ENCODE assay signal across 8 cellular contexts in the genomic region with DNA sequence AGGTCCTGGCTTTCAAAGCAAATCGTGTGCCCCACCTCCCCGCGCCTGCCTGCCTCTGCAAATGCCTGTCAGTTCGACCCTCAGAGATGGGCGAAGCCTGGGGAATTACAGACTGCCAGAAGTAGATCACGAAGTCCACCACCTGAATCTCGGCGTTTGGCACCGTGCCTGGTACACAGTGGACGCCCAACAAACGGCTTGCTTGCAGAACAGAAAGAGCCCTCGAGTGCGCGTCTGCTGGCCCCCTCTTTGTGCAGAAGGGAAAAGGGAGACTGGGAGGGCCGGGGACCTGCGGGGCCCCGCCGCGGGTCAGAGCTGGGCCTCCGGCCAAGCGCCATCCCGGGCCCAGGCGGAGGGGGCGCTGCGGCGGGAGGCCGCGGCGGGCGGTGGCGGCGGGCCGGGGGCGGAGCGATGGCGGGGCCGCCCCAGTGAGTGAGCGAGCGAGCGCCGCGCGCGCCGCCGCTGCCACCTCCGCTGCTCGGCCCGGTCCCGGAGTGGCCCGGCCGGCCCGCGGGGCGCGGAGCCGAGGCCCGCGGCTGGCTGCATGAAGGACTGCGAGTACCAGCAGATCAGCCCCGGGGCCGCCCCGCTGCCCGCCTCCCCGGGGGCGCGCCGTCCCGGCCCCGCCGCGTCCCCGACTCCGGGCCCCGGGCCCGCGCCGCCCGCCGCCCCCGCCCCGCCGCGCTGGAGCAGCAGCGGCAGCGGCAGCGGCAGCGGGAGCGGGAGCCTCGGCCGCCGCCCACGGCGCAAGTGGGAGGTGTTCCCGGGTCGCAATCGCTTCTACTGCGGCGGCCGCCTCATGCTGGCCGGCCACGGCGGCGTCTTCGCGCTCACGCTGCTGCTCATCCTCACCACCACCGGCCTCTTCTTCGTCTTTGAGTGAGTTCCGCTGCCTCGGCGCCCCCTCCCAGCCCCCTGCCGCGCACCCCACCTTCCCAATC. TPM values are rescaled to one million over a fixed set of nuclear protein-coding genes. Genes with fewer than 3 reads are reported as not detected.
DNase-seq lines count a peak whose midpoint lies in the region; ATAC-seq and TF ChIP-seq lines count a peak whose summit lies in the region.

A gene with protein sequence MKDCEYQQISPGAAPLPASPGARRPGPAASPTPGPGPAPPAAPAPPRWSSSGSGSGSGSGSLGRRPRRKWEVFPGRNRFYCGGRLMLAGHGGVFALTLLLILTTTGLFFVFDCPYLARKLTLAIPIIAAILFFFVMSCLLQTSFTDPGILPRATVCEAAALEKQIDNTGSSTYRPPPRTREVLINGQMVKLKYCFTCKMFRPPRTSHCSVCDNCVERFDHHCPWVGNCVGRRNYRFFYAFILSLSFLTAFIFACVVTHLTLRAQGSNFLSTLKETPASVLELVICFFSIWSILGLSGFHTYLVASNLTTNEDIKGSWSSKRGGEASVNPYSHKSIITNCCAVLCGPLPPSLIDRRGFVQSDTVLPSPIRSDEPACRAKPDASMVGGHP (plus strand): TSS at position 428 of the 941 bp plus-strand sequence. CDS start 117 bp downstream, at position 545.

- H3K36me3 ChIP-seq in lower lobe of right lung: peaks cover 3% of the 10 kb centered on the region

- CTCF ChIA-PET in activated CD4-positive, alpha-beta memory T cell treated with anti-CD3 and anti-CD28 coated beads for 36 hours (lab: Charles Lee): interaction anchor here (0.6 to 2.4 kb wide), 5 partner anchors 16 to 41 kb away, joined by 3 to 34 read pairs (median 4); no protein-coding TSS in a partner anchor

- peaks cover 41% of the 10 kb centered on the region for H3K4me1 Mint-ChIP-seq in activated CD4-positive, alpha-beta memory T cell treated with anti-CD3 and anti-CD28 coated beads for 36 hours (ENCODE audit: low read depth)

- H3K27ac Mint-ChIP-seq in activated CD4-positive, alpha-beta memory T cell treated with anti-CD3 and anti-CD28 coated beads for 36 hours: peak within 1 kb of the TSS; percentile 96

- intact Hi-C loops in activated CD4-positive, alpha-beta memory T cell treated with anti-CD3 and anti-CD28 coated beads for 36 hours (cut with micrococcal nuclease): loop anchor here (1.0 kb wide), 1 partner anchor 39 kb away; no protein-coding TSS in a partner anchor
- intact Hi-C loops in lower lobe of right lung (cut with DNase I): no loop called here

- peak within 1 kb of the TSS; percentile 67 for H3K4me3 ChIP-seq in lower lobe of right lung

- H3K27me3 ChIP-seq in lower lobe of right lung (ENCODE audit: low read depth): no peaks in the 10 kb centered on the region

- H3K9me3 ChIP-seq in lower lobe of right lung: no peaks in the 10 kb centered on the region

- DNase-seq in GM13977 (ENCODE audit: low spot score): peak; percentile 92
- DNase-seq in NCI-H345 treated with DMSO at 0.1 percent for 48 hours (lab: John Stamatoyannopoulos, UW; ENCODE audit: unreplicated experiment): peak; percentile 65
- peak; percentile 79 for DNase-seq in activated CD4-positive, alpha-beta memory T cell treated with anti-CD3 and anti-CD28 coated beads for 36 hours
- peak; percentile 56 for DNase-seq in effector CD4-positive, alpha-beta T cell
- peak; percentile 80 for DNase-seq in lower lobe of right lung
- peak; percentile 46 to 65 (median 49) for DNase-seq in stimulated activated CD4-positive, alpha-beta T cell treated with anti-CD3 and anti-CD28 coated beads, TNF-alpha, amount 100 ng/mL, for 24 hours (ENCODE audit: low read depth in 3 of 3)

- H3K36me3 Mint-ChIP-seq in activated CD4-positive, alpha-beta memory T cell treated with anti-CD3 and anti-CD28 coated beads for 36 hours: peaks cover 25% of the 10 kb centered on the region

- peak within 1 kb of the TSS; percentile 94 for H3K4me3 Mint-ChIP-seq in activated CD4-positive, alpha-beta memory T cell treated with anti-CD3 and anti-CD28 coated beads for 36 hours

- POLR2A ChIA-PET in activated CD4-positive, alpha-beta memory T cell treated with anti-CD3 and anti-CD28 coated beads for 36 hours (lab: Charles Lee): interaction anchor here (1.0 kb wide), 2 partner anchors 16 to 39 kb away, joined by 3 to 4 read pairs; no protein-coding TSS in a partner anchor

- H3K27ac ChIP-seq in 22Rv1 (peak within 1 kb of the TSS; percentile 71), lower lobe of right lung (peak within 1 kb of the TSS; percentile 85)

- no peaks in the 10 kb centered on the region for H3K9me3 Mint-ChIP-seq in activated CD4-positive, alpha-beta memory T cell treated with anti-CD3 and anti-CD28 coated beads for 36 hours

- peaks cover 43% of the 10 kb centered on the region for H3K4me1 ChIP-seq in lower lobe of right lung

- in situ Hi-C loops in GM13977 (cut with MboI; ENCODE audit: low pct_unique_long_range_greater_than_20kb, low sequenced_read_pairs, unreplicated experiment): no loop called here

- ATAC-seq in HG03039 (IDR thresholded peaks at IDR 0.05; ENCODE audit: unreplicated experiment) (peak; percentile 72), lower lobe of right lung (peak; percentile 90 to 93)

- peak; percentile 91 for TF ChIP-seq CTCF in 22Rv1 (IDR thresholded peaks at IDR 0.05)
- peak; percentile 73 for TF ChIP-seq CTCF in GM13977 (IDR thresholded peaks at IDR 0.05; ENCODE audit: extremely low read depth, insufficient read depth, missing control alignments)
- peak; percentile 26 for TF ChIP-seq CTCF in lower lobe of right lung (IDR thresholded peaks at IDR 0.05)

- no peaks in the 10 kb centered on the region for H3K27me3 Mint-ChIP-seq in activated CD4-positive, alpha-beta memory T cell treated with anti-CD3 and anti-CD28 coated beads for 36 hours

RNA-seq across cellular contexts. Expression of the gene that starts here (rescaled TPM):
- 10 to 100 TPM; 60.2 to 63.5 TPM for total RNA-seq in activated CD4-positive, alpha-beta memory T cell treated with anti-CD3 and anti-CD28 coated beads for 36 hours
- total RNA-seq in lower lobe of right lung: 29.1 TPM

Comparison
In these comparisons a context has a peak if more than half of its experiments do, and no peak if none do; other contexts are left out.
1. Peak in every context shown above with its lines: DNase-seq, ATAC-seq, H3K4me3 ChIP-seq and H3K27ac ChIP-seq.
2. CTCF ChIP-seq: peak in every context shown above with its lines; median percentile 91 in 22Rv1; 73 in GM13977; 26 in lower lobe of right lung.